10 cellular contexts compared by ENCODE assay signal in the genomic region with DNA sequence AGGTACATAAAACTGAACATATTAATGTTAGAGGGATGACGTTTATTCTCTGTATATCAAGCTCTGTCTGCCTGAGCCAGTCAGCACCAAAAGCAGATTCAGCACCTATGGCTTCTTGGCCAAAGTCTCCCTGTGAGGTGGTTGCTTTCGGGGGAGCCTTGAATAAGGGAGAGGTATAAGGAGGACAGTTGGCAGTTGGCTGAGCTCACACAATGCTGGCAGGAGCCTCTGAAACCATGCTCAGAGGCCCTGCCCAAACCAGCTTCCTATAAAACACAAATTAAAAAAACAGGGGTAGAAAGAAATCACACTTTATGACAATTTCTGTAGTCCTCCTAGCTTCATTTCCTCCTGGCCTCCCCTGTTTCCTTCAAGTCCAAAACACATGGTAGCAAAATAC. TPM values are rescaled to one million over a fixed set of nuclear protein-coding genes. Genes with fewer than 3 reads are reported as not detected.
DNase-seq lines count a peak whose midpoint lies in the region; ATAC-seq, FAIRE-seq and TF ChIP-seq lines count a peak whose summit lies in the region.
"Had no signal": no experiment of that assay in that cellular context is flagged by ENCODE, and none has a peak within 500 bp of the region (broad histone marks: within the 10 kb centered on the region; RNA-seq: fewer than 3 reads in every experiment).

No MANE protein-coding gene starts in this region.

- TF ChIP-seq CTCF in DOHH2 (IDR thresholded peaks at IDR 0.05; ENCODE audit: low read depth, low read length, poor library complexity, severe bottlenecking) (no peak), RWPE2 (IDR thresholded peaks at IDR 0.05; ENCODE audit: poor library complexity, severe bottlenecking) (no peak), H1 (IDR thresholded peaks at IDR 0.05; ENCODE audit: control extremely low read depth in 1 of 3, insufficient read depth in 1 of 3, low read depth in 1 of 3, low read length in 3 of 3) (no peak), parathyroid adenoma (IDR thresholded peaks at IDR 0.05) (no peak)

- H3K56ac ChIP-seq in H1 (replicated peaks; ENCODE audit: insufficient read length, low read depth, low read length): no peak overlapping the region

- H2AK5ac ChIP-seq in H1 (ENCODE audit: low read depth, low read length): no peak overlapping the region

- no peak for ATAC-seq in RWPE2 (ENCODE audit: low read depth)
- ATAC-seq: GM23338 had no signal

- H3K4me3 ChIP-seq in DOHH2 (ENCODE audit: low read length) (no peak overlapping the region), RWPE2 (ENCODE audit: severe bottlenecking) (no peak overlapping the region), H1 (ENCODE audit: extremely low read depth in 1 of 4, insufficient read depth in 2 of 4, low read depth in 3 of 4, low read length in 4 of 4) (no peak overlapping the region), parathyroid adenoma (ENCODE audit: low read depth, low read length) (no peak overlapping the region)
- H3K4me3 ChIP-seq: GM23338 had no signal

- H3K4ac ChIP-seq in H1 (replicated peaks; ENCODE audit: insufficient read length, low read depth, low read length): no peak overlapping the region

- no peak for TF ChIP-seq POLR2A in H1 (IDR thresholded peaks at IDR 0.05; ENCODE audit: control extremely low read depth in 1 of 2, low read depth in 2 of 2, low read length in 2 of 2)

- no peak overlapping the region for H4K91ac ChIP-seq in H1 (replicated peaks; ENCODE audit: insufficient read length, low read length)

- H3K36me3 ChIP-seq in DOHH2 (ENCODE audit: control insufficient read depth, low read length) (no peaks in the 10 kb centered on the region), RWPE2 (ENCODE audit: low read depth) (no peaks in the 10 kb centered on the region), H1 (ENCODE audit: control insufficient read depth in 2 of 4, insufficient read depth in 4 of 4, low read length in 3 of 4) (no peaks in the 10 kb centered on the region), parathyroid adenoma (ENCODE audit: control insufficient read depth, insufficient read depth, low read length) (no peaks in the 10 kb centered on the region)

- 0 out of 2 replicates have a peak, but pooled peaks cover 2% of the 10 kb centered on the region for H3F3A ChIP-seq in DOHH2 (ENCODE audit: control insufficient read depth, insufficient read depth)

- H3K27ac ChIP-seq in DOHH2 (ENCODE audit: low read depth, low read length) (peak overlapping the region; percentile 54), RWPE2 (ENCODE audit: poor library complexity, severe bottlenecking) (peak overlapping the region; percentile 80), H1 (ENCODE audit: low read depth, low read length) (no peak overlapping the region), parathyroid adenoma (peak overlapping the region; percentile 25)

- no peak overlapping the region for H2AFZ ChIP-seq in H1 (ENCODE audit: low read length)
- no peak overlapping the region for H2AFZ ChIP-seq in parathyroid adenoma
- H2AFZ ChIP-seq: GM23338 had no signal

- no peak overlapping the region for H4K5ac ChIP-seq in H1 (ENCODE audit: insufficient read length, low read depth, low read length)

- H4K20me1 ChIP-seq in DOHH2 (ENCODE audit: control insufficient read depth, insufficient read depth, low read depth, low read length) (no peaks in the 10 kb centered on the region), H1 (replicated peaks in 1 of 2; ENCODE audit: control insufficient read depth in 1 of 2, insufficient read depth in 2 of 2, low read length in 2 of 2) (no peaks in the 10 kb centered on the region)

- 80% methylated on average over 2 of the region's 2 CpGs; no CpG with 5 or more reads in 1 of the 2 experiments for WGBS in H1 (ENCODE audit: extremely low coverage in 1 of 2, insufficient coverage in 1 of 2, insufficient read length in 1 of 2, insufficient replicate concordance in 2 of 2, low coverage in 1 of 2, low lambda C conversion rate in 2 of 2, missing lambda C conversion rate in 1 of 2), 2 experiments

- no peaks in the 10 kb centered on the region for H3K79me1 ChIP-seq in H1 (ENCODE audit: low read depth, low read length)

- H2BK5ac ChIP-seq in H1 (ENCODE audit: low read depth, low read length): no peak overlapping the region

- H3K23ac ChIP-seq in H1 (ENCODE audit: insufficient read length): no peak overlapping the region

- H3K9ac ChIP-seq in H1 (replicated peaks in 1 of 4; ENCODE audit: extremely low read depth in 1 of 4, low read depth in 3 of 4, low read length in 3 of 4): no peak overlapping the region
- no peak overlapping the region for H3K9ac ChIP-seq in parathyroid adenoma

- CTCF ChIA-PET in H1 (lab: Charles Lee; ENCODE audit: partially characterized antibody): interaction anchor here (0.7 to 1.6 kb wide), 6 partner anchors 12 to 216 kb away, joined by 3 to 10 read pairs (median 3); no protein-coding TSS in a partner anchor

- H3K14ac ChIP-seq in H1 (ENCODE audit: insufficient read length): no peak overlapping the region

- no peaks in the 10 kb centered on the region for H3K23me2 ChIP-seq in H1 (ENCODE audit: low read depth, low read length)

- no peak for FAIRE-seq in H1 (lab: Jason Lieb, UNC)

- H4K8ac ChIP-seq in H1 (ENCODE audit: extremely low read depth, insufficient read depth, low read length): no peak overlapping the region

- H2BK20ac ChIP-seq in H1 (ENCODE audit: low read length): no peak overlapping the region

- no peaks in the 10 kb centered on the region for H3K9me3 ChIP-seq in DOHH2 (ENCODE audit: control insufficient read depth, insufficient read depth, low read length)
- no peaks in the 10 kb centered on the region for H3K9me3 ChIP-seq in RWPE2 (ENCODE audit: severe bottlenecking)
- H3K9me3 ChIP-seq in H1 (ENCODE audit: insufficient read depth in 2 of 2, low read depth in 1 of 2, low read length in 1 of 2): no peaks in the 10 kb centered on the region
- no peaks in the 10 kb centered on the region for H3K9me3 ChIP-seq in parathyroid adenoma (ENCODE audit: control insufficient read depth, low read length)

- no peak overlapping the region for H2BK15ac ChIP-seq in H1 (ENCODE audit: low read length)

- H3K27me3 ChIP-seq in DOHH2 (ENCODE audit: control insufficient read depth, low read length): no peaks in the 10 kb centered on the region
- H3K27me3 ChIP-seq in RWPE2 (ENCODE audit: insufficient read depth, poor library complexity, severe bottlenecking): no peaks in the 10 kb centered on the region
- no peaks in the 10 kb centered on the region for H3K27me3 ChIP-seq in H1 (replicated peaks in 1 of 4; ENCODE audit: control insufficient read depth in 3 of 4, extremely low read depth in 1 of 4, insufficient read depth in 3 of 4, low read length in 3 of 4)
- no peaks in the 10 kb centered on the region for H3K27me3 ChIP-seq in parathyroid adenoma (ENCODE audit: control insufficient read depth, insufficient read depth, low read length)

- no peak overlapping the region for H3K18ac ChIP-seq in H1 (ENCODE audit: extremely low read depth, low read length)

- TF ChIP-seq EP300 in H1 (IDR thresholded peaks at IDR 0.05; ENCODE audit: borderline replicate concordance in 1 of 2, low read depth in 2 of 2, low read length in 2 of 2): no peak

- H2BK120ac ChIP-seq in H1 (replicated peaks; ENCODE audit: low read depth, low read length): no peak overlapping the region

- H3K4me2 ChIP-seq in DOHH2 (ENCODE audit: low read length): no peak overlapping the region
- no peak overlapping the region for H3K4me2 ChIP-seq in H1 (ENCODE audit: insufficient read depth in 1 of 2, low read depth in 2 of 2, low read length in 2 of 2)
- peak overlapping the region; percentile 10 for H3K4me2 ChIP-seq in parathyroid adenoma (ENCODE audit: low read length)
- H3K4me2 ChIP-seq: GM23338 had no signal

- H3K9me2 ChIP-seq in DOHH2 (replicated peaks; ENCODE audit: control insufficient read depth, low read length): no peaks in the 10 kb centered on the region

- H2BK12ac ChIP-seq in H1 (ENCODE audit: low read depth, low read length): 0 out of 2 replicates have a peak overlapping the region, but pooled peaks have one; percentile 21

- peaks cover 34% of the 10 kb centered on the region for H3K4me1 ChIP-seq in DOHH2 (ENCODE audit: control insufficient read depth, low read length)
- H3K4me1 ChIP-seq in RWPE2 (ENCODE audit: insufficient read depth, poor library complexity, severe bottlenecking): peaks cover 19% of the 10 kb centered on the region
- no peaks in the 10 kb centered on the region for H3K4me1 ChIP-seq in H1 (replicated peaks in 1 of 4; ENCODE audit: control insufficient read depth in 3 of 4, insufficient read depth in 4 of 4, low read length in 3 of 4)
- peaks cover 48% of the 10 kb centered on the region for H3K4me1 ChIP-seq in parathyroid adenoma

- DNase-seq in RWPE2 (ENCODE audit: low spot score) (no peak), H1 (ENCODE audit: low read depth in 1 of 2, low spot score in 2 of 2) (no peak), SW 1271 (lab: John Stamatoyannopoulos, UW) (no peak), DMS53 (lab: John Stamatoyannopoulos, UW) (no peak), retina (no peak), SIG-M5 (lab: John Stamatoyannopoulos, UW) (no peak)
- DNase-seq: Karpas-422 had no signal

- H3K79me2 ChIP-seq in DOHH2 (ENCODE audit: control insufficient read depth, low read length): no peaks in the 10 kb centered on the region
- no peaks in the 10 kb centered on the region for H3K79me2 ChIP-seq in H1 (ENCODE audit: control insufficient read depth in 1 of 2, insufficient read depth in 2 of 2, low read length in 2 of 2)
- peaks cover 49% of the 10 kb centered on the region for H3K79me2 ChIP-seq in parathyroid adenoma

- POLR2A ChIA-PET in H1 (lab: Charles Lee; ENCODE audit: partially characterized antibody): no interaction called here

- TF ChIP-seq RAD21 in H1 (IDR thresholded peaks at IDR 0.05 in 1 of 2, conservative IDR thresholded peaks at IDR 0.05 in 1 of 2; ENCODE audit: low read depth in 2 of 2, low read length in 2 of 2): no peak

TF ChIP-seq in H1, 55 proteins besides CTCF, POLR2A, EP300 and RAD21 (continues in another document):
- no peak for TF ChIP-seq SP4 (IDR thresholded peaks at IDR 0.05; ENCODE audit: low read length)
- no peak for TF ChIP-seq PHF8 (conservative IDR thresholded peaks at IDR 0.05; ENCODE audit: low read depth, low read length)
- no peak for TF ChIP-seq SAP30 (IDR thresholded peaks at IDR 0.05; ENCODE audit: insufficient read depth, insufficient replicate concordance, low read length)

RNA-seq across cellular contexts. Expression of a gene that starts 18.8 kb away (rescaled TPM):
- total RNA-seq in H1 (2021; fragmentation: NEBNext Ultra II Directional; extraction: Animal tissue kit (Norgen Biotek cat#: 25700)): 6.0 and 7.7 TPM in 2 replicates
- polyA plus RNA-seq in H1 (2011; rRNA removed): 2.8 and 4.1 TPM in 2 replicates
- polyA plus RNA-seq in H1 (2011; cell fraction: cytosol; rRNA removed): 3.6 TPM
- polyA plus RNA-seq in H1 (2011; cell fraction: nucleus; rRNA removed): 8.0 TPM
- polyA plus RNA-seq in H1 (2012, experiment 1 of 2): 2.8 to 4.9 TPM (median 3.6 TPM) in 4 replicates
- 0.22 TPM for polyA plus RNA-seq in H1 (2012, experiment 2 of 2)
- 4.0 TPM for polyA plus RNA-seq in H1 (2013, experiment 1 of 2)
- polyA plus RNA-seq in H1 (2013, experiment 2 of 2): 4.4 TPM
- 5.9 and 6.0 TPM in 2 replicates for polyA minus RNA-seq in H1 (2011; rRNA and poly(A)+ RNA removed)
- polyA minus RNA-seq in H1 (2011; cell fraction: cytosol; rRNA and poly(A)+ RNA removed): 3.7 TPM
- polyA minus RNA-seq in H1 (2011; cell fraction: nucleus; rRNA and poly(A)+ RNA removed): 13.7 TPM
